8 cellular contexts compared by ENCODE assay signal in the genomic region with DNA sequence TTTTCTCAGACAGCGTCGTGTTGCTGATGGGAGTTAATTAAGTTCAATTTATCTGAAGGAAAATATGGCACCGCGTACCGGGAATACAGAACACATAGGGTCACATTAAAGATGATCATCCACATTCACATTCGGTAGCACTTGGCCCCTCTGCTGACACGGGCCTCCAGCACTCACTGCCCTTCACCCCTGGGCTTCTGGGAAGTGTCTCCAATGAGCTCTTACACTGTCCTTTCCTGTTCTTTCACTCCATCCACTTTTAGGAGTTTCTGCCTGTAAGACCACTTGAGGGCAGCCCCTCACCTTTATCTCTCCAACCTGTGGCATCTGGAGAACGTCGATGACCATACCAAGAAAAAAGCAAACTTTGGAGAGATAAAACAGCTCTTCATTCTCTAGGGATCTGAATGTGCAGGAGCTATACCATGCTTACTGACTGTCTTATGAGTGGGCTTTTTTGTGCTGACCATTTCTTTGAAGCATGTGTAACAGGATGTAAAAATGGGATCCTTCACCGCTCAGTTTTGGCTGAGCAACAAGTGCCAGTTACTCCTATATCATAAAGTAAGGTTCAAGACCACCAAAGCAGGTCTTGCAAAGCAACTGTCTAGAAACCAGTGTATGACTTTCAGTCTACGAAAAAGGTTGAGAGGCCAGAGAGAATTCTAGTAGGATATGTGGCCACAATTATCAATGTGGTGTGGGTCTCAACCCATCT. TPM values are rescaled to one million over a fixed set of nuclear protein-coding genes. Genes with fewer than 3 reads are reported as not detected.
A peak's percentile ranks its signal among the peaks of the same experiment; 100 is the strongest.
DNase-seq lines count a peak whose midpoint lies in the region; ATAC-seq and TF ChIP-seq lines count a peak whose summit lies in the region.

No MANE protein-coding gene starts in this region.

- H3K36me3 ChIP-seq in fibroblast of lung (ENCODE audit: control insufficient read depth, insufficient read depth, low read length) (no peaks in the 10 kb centered on the region), psoas muscle (ENCODE audit: insufficient read depth in 1 of 2, low read depth in 1 of 2) (no peaks in the 10 kb centered on the region)

- H3K4me3 Mint-ChIP-seq in activated naive CD4-positive, alpha-beta T cell treated with anti-CD3 and anti-CD28 coated beads for 36 hours: peak overlapping the region; percentile 97

- TF ChIP-seq CTCF in fibroblast of lung (conservative IDR thresholded peaks at IDR 0.05 in 1 of 2, IDR thresholded peaks at IDR 0.05 in 1 of 2; ENCODE audit: low read depth in 1 of 2, low read length in 2 of 2) (no peak), psoas muscle (IDR thresholded peaks at IDR 0.05) (no peak)

- H3K36me3 Mint-ChIP-seq in activated naive CD4-positive, alpha-beta T cell treated with anti-CD3 and anti-CD28 coated beads for 36 hours (ENCODE audit: low read depth): peaks cover 1% of the 10 kb centered on the region

- H3K27ac Mint-ChIP-seq in activated naive CD4-positive, alpha-beta T cell treated with anti-CD3 and anti-CD28 coated beads for 36 hours: peak overlapping the region; percentile 95

- WGBS in psoas muscle, 3 donors: 19 to 22% (median 20%) methylated on average over 11 of the region's 11 CpGs

- H3K27me3 Mint-ChIP-seq in activated naive CD4-positive, alpha-beta T cell treated with anti-CD3 and anti-CD28 coated beads for 36 hours (ENCODE audit: low read depth): no peaks in the 10 kb centered on the region

- DNase-seq in activated naive CD4-positive, alpha-beta T cell treated with anti-CD3 and anti-CD28 coated beads for 36 hours: peak; percentile 15
- DNase-seq in activated naive CD4-positive, alpha-beta T cell treated with anti-CD3 and anti-CD28 coated beads, Interleukin-2, amount 50 U/mL, for 16 hours: no peak
- DNase-seq in SW480 (ENCODE audit: low spot score): peak; percentile 45
- DNase-seq in fibroblast of lung (ENCODE audit: low read depth in 2 of 2): peak in 1 of 2 donors; percentile 22
- no peak for DNase-seq in psoas muscle
- DNase-seq in HuH-7.5 (ENCODE audit: low spot score): no peak

- H3K9me3 ChIP-seq in fibroblast of lung (ENCODE audit: control insufficient read depth, insufficient read depth, low read depth, low read length) (no peaks in the 10 kb centered on the region), psoas muscle (no peaks in the 10 kb centered on the region)

- no peaks in the 10 kb centered on the region for H3K9me3 Mint-ChIP-seq in activated naive CD4-positive, alpha-beta T cell treated with anti-CD3 and anti-CD28 coated beads for 36 hours

- peaks cover 39% of the 10 kb centered on the region for H3K4me1 Mint-ChIP-seq in activated naive CD4-positive, alpha-beta T cell treated with anti-CD3 and anti-CD28 coated beads for 36 hours (ENCODE audit: low read depth)

- peak overlapping the region; percentile 76 for H2AFZ ChIP-seq in fibroblast of lung (ENCODE audit: low read length)

- peak overlapping the region; percentile 96 for H3K4me2 ChIP-seq in fibroblast of lung (ENCODE audit: extremely low read depth, insufficient read depth, low read length)

- peak overlapping the region; percentile 72 to 95 (median 89) for H3K4me3 ChIP-seq in fibroblast of lung (replicated peaks in 1 of 4; ENCODE audit: control extremely low read depth in 1 of 4, insufficient read depth in 1 of 4, low read depth in 3 of 4, low read length in 4 of 4)
- peak overlapping the region; percentile 96 for H3K4me3 ChIP-seq in psoas muscle

- no peaks in the 10 kb centered on the region for H4K20me1 ChIP-seq in fibroblast of lung (ENCODE audit: control insufficient read depth, extremely low read depth, insufficient read depth, low read length)

- intact Hi-C loops in activated naive CD4-positive, alpha-beta T cell treated with anti-CD3 and anti-CD28 coated beads for 36 hours (cut with micrococcal nuclease): loop anchor here (1.0 to 5.0 kb wide), 18 partner anchors 92 to 1698 kb away; a partner anchor contains a TSS
- intact Hi-C loops in psoas muscle (cut with DNase I): loop anchor here (10.0 kb wide), 2 partner anchors 91 to 301 kb away; a partner anchor contains a TSS

- peak overlapping the region; percentile 62 for H3K9ac ChIP-seq in fibroblast of lung (ENCODE audit: insufficient read depth, low read length)

- no peak for TF ChIP-seq POLR2A in GM18505 (IDR thresholded peaks at IDR 0.05; ENCODE audit: borderline replicate concordance, extremely low read depth, insufficient read depth, insufficient read length)

- CTCF ChIA-PET in activated naive CD4-positive, alpha-beta T cell treated with anti-CD3 and anti-CD28 coated beads for 36 hours (lab: Charles Lee): interaction anchor here (1.0 to 1.6 kb wide), 5 partner anchors 9 to 101 kb away, joined by 3 to 10 read pairs (median 4); a partner anchor contains a TSS

- no peaks in the 10 kb centered on the region for H3K79me2 ChIP-seq in fibroblast of lung (ENCODE audit: control insufficient read depth, insufficient read depth, low read length)

- H3K27me3 ChIP-seq in fibroblast of lung (ENCODE audit: control insufficient read depth, insufficient read depth, low read length): peaks cover 2% of the 10 kb centered on the region
- no peaks in the 10 kb centered on the region for H3K27me3 ChIP-seq in psoas muscle (ENCODE audit: insufficient read depth in 3 of 3, low read length in 2 of 3)

- H3K4me1 ChIP-seq in fibroblast of lung (ENCODE audit: control insufficient read depth, extremely low read depth, insufficient read depth, low read length) (peaks cover 4% of the 10 kb centered on the region), psoas muscle (peaks cover 6% of the 10 kb centered on the region)

- peak overlapping the region; percentile 40 for H3K27ac ChIP-seq in fibroblast of lung (ENCODE audit: insufficient read depth, low read length)
- peak overlapping the region; percentile 91 for H3K27ac ChIP-seq in psoas muscle

- ATAC-seq in psoas muscle: peak in 1 of 4 donors; percentile 8
- ATAC-seq in HG03095 (IDR thresholded peaks at IDR 0.05; ENCODE audit: unreplicated experiment): no peak
- ATAC-seq in GM18505 (IDR thresholded peaks at IDR 0.05; ENCODE audit: unreplicated experiment): no peak

RNA-seq across cellular contexts. Expression of a gene that starts 1.1 kb away (rescaled TPM):
- 10 to 100 TPM; 40.2 to 41.7 TPM for total RNA-seq in activated naive CD4-positive, alpha-beta T cell treated with anti-CD3 and anti-CD28 coated beads for 36 hours
- total RNA-seq in fibroblast of lung (32.9 and 38.5 TPM in 2 replicates), psoas muscle (10 to 100 TPM; 17.9 to 28.3 (median 25.1) TPM)
- polyA plus RNA-seq in fibroblast of lung (14.5 TPM in 2 replicates), psoas muscle (10 to 100 TPM; 11.1 to 33.1 (median 29.5) TPM)
- 19.4 and 23.7 TPM in 2 replicates for polyA plus RNA-seq in fibroblast of lung (2012)
- 8.3 and 17.9 TPM in 2 replicates for polyA minus RNA-seq in fibroblast of lung (ENCODE audit: low replicate concordance)

RNA-seq across cellular contexts. Expression of a gene that starts 32.1 kb away (rescaled TPM):
- total RNA-seq in activated naive CD4-positive, alpha-beta T cell treated with anti-CD3 and anti-CD28 coated beads for 36 hours: under 1 TPM in 1 of 2 experiments, not detected in 1; 0.47 TPM
- total RNA-seq in fibroblast of lung: under 0.01 TPM in 1 of 2 replicates, not detected in the other
- 0.06 and 0.16 TPM in 2 replicates for polyA plus RNA-seq in fibroblast of lung
- 0.03 and 0.08 TPM in 2 replicates for polyA plus RNA-seq in fibroblast of lung (2012)
- polyA minus RNA-seq in fibroblast of lung (ENCODE audit: low replicate concordance): not detected in 2 replicates
- total RNA-seq in psoas muscle: under 1 TPM in 3 of 4 donors, not detected in 1; 0.04 to 0.28 (median 0.06) TPM
- polyA plus RNA-seq in psoas muscle: under 1 TPM; 0.03 to 0.18 (median 0.08) TPM

Comparison
In these comparisons a context has a peak if more than half of its experiments do, and no peak if none do; other contexts are left out.
1. DNase-seq: peak in activated naive CD4-positive, alpha-beta T cell treated with anti-CD3 and anti-CD28 coated beads for 36 hours (single experiment) and SW480 (single experiment); none in activated naive CD4-positive, alpha-beta T cell treated with anti-CD3 and anti-CD28 coated beads, Interleukin-2, amount 50 U/mL, for 16 hours (single experiment), psoas muscle (0 of 2) and HuH-7.5 (single experiment).